Comparison of ENCODE assay signal across 11 cellular contexts in genomic region chr3:113552851-113553250, GRCh38. TPM values are rescaled to one million over a fixed set of nuclear protein-coding genes. Genes with fewer than 3 reads are reported as not detected.
A peak's percentile ranks its signal among the peaks of the same experiment; 100 is the strongest.
DNase-seq lines count a peak whose midpoint lies in the region; ATAC-seq and TF ChIP-seq lines count a peak whose summit lies in the region.
"Had no signal": no experiment of that assay in that cellular context is flagged by ENCODE, and none has a peak within 500 bp of the region (broad histone marks: within the 10 kb centered on the region; RNA-seq: fewer than 3 reads in every experiment).

No MANE protein-coding gene starts in this region.

- no peak overlapping the region for H3K9ac ChIP-seq in Karpas-422 (ENCODE audit: low read length)

- no peaks in the 10 kb centered on the region for H3K27me3 Mint-ChIP-seq in CD4-positive, alpha-beta T cell

- CTCF ChIA-PET in CD4-positive, alpha-beta T cell (lab: Charles Lee), result interaction anchor here (1.0 to 3.2 kb wide), 3 partner anchors 51 to 60 kb away, joined by 3 to 13 read pairs (median 3); no protein-coding TSS in a partner anchor

- no peak overlapping the region for H3K4me3 ChIP-seq in Karpas-422 (ENCODE audit: low read length)

- no peaks in the 10 kb centered on the region for H3K4me1 ChIP-seq in Karpas-422 (ENCODE audit: low read length)

- peak in 7 of 10 experiments; percentile 7 to 37 (median 12) for DNase-seq in CD4-positive, alpha-beta T cell
- DNase-seq in Karpas-422 (peak; percentile 73), HCEC 1CT (no peak), caudate nucleus (lab: John Stamatoyannopoulos, UW) (no peak)
- peak; percentile 32 for DNase-seq in central memory CD4-positive, alpha-beta T cell
- DNase-seq: GF-D8, hippocampal formation had no signal

- H4K20me1 ChIP-seq in Karpas-422 (ENCODE audit: insufficient read depth, low read depth, low read length), result no peaks in the 10 kb centered on the region

- intact Hi-C loops in CD4-positive, alpha-beta T cell (cut with DNase I, micrococcal nuclease), result loop anchor here (1.0 to 2.0 kb wide), 2 partner anchors 56 to 58 kb away; no protein-coding TSS in a partner anchor

- no peaks in the 10 kb centered on the region for H3K27me3 ChIP-seq in CD4-positive, alpha-beta T cell (ENCODE audit: control insufficient read depth, insufficient read depth, low read length)
- no peaks in the 10 kb centered on the region for H3K27me3 ChIP-seq in Karpas-422 (ENCODE audit: low read length)

- H3K27ac Mint-ChIP-seq in CD4-positive, alpha-beta T cell, result no peak overlapping the region

- H3K79me2 ChIP-seq in Karpas-422 (ENCODE audit: low read length), result no peaks in the 10 kb centered on the region

- peak; percentile 38 for TF ChIP-seq CTCF in CD4-positive, alpha-beta T cell (IDR thresholded peaks at IDR 0.05)
- peak; percentile 22; the same call in 1 of the 3 replicates for TF ChIP-seq CTCF in GM12872 (IDR thresholded peaks at IDR 0.05; ENCODE audit: insufficient read depth, low read depth, low read length)

- no peaks in the 10 kb centered on the region for H3K9me3 Mint-ChIP-seq in CD4-positive, alpha-beta T cell

- H3K4me1 Mint-ChIP-seq in CD4-positive, alpha-beta T cell (ENCODE audit: low read depth), result peaks cover 60% of the 10 kb centered on the region

- no peak overlapping the region for H3K4me2 ChIP-seq in Karpas-422 (ENCODE audit: low read depth, low read length, poor library complexity, severe bottlenecking)

- peaks cover 41% of the 10 kb centered on the region for H3K36me3 Mint-ChIP-seq in CD4-positive, alpha-beta T cell (ENCODE audit: low read depth)

- H3K27ac ChIP-seq in CD4-positive, alpha-beta T cell (ENCODE audit: low read depth, low read length), result no peak overlapping the region
- H3K27ac ChIP-seq in Karpas-422 (ENCODE audit: low read length) (no peak overlapping the region), caudate nucleus (ENCODE audit: low read depth, low read length) (no peak overlapping the region)

- H3K9me3 ChIP-seq in CD4-positive, alpha-beta T cell (ENCODE audit: control insufficient read depth, low read length), result no peaks in the 10 kb centered on the region
- H3K9me3 ChIP-seq in Karpas-422 (ENCODE audit: low read length), result no peaks in the 10 kb centered on the region

- no peaks in the 10 kb centered on the region for H3K36me3 ChIP-seq in Karpas-422 (ENCODE audit: insufficient read depth, low read length)

- no peak overlapping the region for H2AFZ ChIP-seq in Karpas-422 (ENCODE audit: low read length)

- peak; percentile 89 for ATAC-seq in CD4-positive, alpha-beta T cell (ENCODE audit: poor library complexity)
- ATAC-seq in HG02840 (IDR thresholded peaks at IDR 0.05; ENCODE audit: low FRiP score, unreplicated experiment), result no peak
- ATAC-seq in GM19467 (IDR thresholded peaks at IDR 0.05; ENCODE audit: unreplicated experiment), result no peak

- H3K9me2 ChIP-seq in Karpas-422 (replicated peaks; ENCODE audit: insufficient read depth, low read length), result no peaks in the 10 kb centered on the region

- POLR2A ChIA-PET in CD4-positive, alpha-beta T cell (lab: Charles Lee), result interaction anchor here (1.1 to 2.6 kb wide), 4 partner anchors 38 to 57 kb away, joined by 3 to 12 read pairs (median 4); partner anchors contain the start of gene SPICE1

- no peak overlapping the region for H3K4me3 Mint-ChIP-seq in CD4-positive, alpha-beta T cell

RNA-seq across cellular contexts. Expression of gene SIDT1, which starts 20.5 kb away (rescaled TPM):
- total RNA-seq in CD4-positive, alpha-beta T cell, result 10 to 100 TPM; 28.8 to 37.3 TPM
- total RNA-seq in Karpas-422 (2014; rRNA removed; shearing (Covaris generic); ENCODE audit: low replicate concordance), result 7.5 and 11.3 TPM in 2 replicates
- total RNA-seq: H4 had no signal

RNA-seq across cellular contexts. Expression of gene SPICE1, which starts 37.9 kb away (rescaled TPM):
- 10 to 100 TPM; 13.9 to 15.8 TPM for total RNA-seq in CD4-positive, alpha-beta T cell
- 14.1 and 30.1 TPM in 2 replicates for total RNA-seq in Karpas-422 (2014; rRNA removed; shearing (Covaris generic); ENCODE audit: low replicate concordance)

Comparison
In these comparisons a context has a peak if more than half of its experiments do, and no peak if none do; other contexts are left out.
1. DNase-seq: peak in CD4-positive, alpha-beta T cell (7 of 10), Karpas-422 (single experiment) and central memory CD4-positive, alpha-beta T cell (single experiment); none in HCEC 1CT (single experiment) and caudate nucleus (0 of 61).